1 cellular context compared by ENCODE assay signal in the genomic region with DNA sequence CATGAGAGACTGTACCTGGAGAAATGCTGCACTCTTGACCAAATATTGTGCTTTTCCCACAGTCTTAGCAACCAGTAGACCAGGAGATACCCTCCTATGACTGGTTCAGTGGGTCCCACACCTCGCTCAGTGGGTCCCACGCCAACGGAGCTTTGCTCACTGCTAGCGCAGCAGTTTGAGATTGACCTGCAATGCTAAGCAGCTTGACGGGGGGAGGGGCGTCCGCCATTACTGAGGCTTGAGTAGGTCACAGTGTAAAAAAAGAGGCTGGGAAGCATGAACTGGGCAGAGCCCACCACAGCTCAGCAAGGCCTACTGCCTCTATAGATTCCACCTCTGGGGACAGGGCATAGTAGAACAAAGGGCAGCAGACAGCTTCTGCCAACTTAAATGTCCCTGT.
TF ChIP-seq lines count a peak whose summit lies in the region.

No MANE protein-coding gene starts in this region.

TF ChIP-seq in GM23338, 12 proteins besides CTCF, POLR2A, EP300 and RAD21 (continued from another document):
- TF ChIP-seq ZNF331 (CRISPR knock-in tag; IDR thresholded peaks at IDR 0.05; ENCODE audit: low read depth): no peak
TF ChIP-seq in GM23338: peak in this region for 0.
